In the genomic region with DNA sequence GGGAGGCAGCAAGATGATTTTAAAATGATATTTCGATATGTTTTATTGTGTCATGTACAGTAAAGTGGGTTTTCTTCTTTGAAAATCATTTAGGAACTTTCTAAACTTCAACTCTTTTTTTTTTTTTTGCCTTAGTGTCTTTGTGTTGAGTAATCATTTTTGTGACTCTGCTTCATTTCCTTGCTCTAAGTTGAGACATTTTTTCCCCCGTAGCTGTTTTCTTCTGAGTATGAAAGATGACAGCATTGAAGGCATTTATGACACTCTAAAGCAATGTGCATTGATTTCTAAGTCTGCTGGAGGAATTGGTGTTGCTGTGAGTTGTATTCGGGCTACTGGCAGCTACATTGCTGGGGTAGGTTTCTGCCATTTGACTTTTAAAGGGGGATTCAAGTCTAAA, we compare ENCODE assay signal across 2 cellular contexts.
TF ChIP-seq lines count a peak whose summit lies in the region.

No MANE protein-coding gene starts in this region.

TF ChIP-seq in SK-N-SH, 30 proteins besides CTCF, POLR2A, EP300 and RAD21 (continued from another document):
- TF ChIP-seq, protein P1, sequence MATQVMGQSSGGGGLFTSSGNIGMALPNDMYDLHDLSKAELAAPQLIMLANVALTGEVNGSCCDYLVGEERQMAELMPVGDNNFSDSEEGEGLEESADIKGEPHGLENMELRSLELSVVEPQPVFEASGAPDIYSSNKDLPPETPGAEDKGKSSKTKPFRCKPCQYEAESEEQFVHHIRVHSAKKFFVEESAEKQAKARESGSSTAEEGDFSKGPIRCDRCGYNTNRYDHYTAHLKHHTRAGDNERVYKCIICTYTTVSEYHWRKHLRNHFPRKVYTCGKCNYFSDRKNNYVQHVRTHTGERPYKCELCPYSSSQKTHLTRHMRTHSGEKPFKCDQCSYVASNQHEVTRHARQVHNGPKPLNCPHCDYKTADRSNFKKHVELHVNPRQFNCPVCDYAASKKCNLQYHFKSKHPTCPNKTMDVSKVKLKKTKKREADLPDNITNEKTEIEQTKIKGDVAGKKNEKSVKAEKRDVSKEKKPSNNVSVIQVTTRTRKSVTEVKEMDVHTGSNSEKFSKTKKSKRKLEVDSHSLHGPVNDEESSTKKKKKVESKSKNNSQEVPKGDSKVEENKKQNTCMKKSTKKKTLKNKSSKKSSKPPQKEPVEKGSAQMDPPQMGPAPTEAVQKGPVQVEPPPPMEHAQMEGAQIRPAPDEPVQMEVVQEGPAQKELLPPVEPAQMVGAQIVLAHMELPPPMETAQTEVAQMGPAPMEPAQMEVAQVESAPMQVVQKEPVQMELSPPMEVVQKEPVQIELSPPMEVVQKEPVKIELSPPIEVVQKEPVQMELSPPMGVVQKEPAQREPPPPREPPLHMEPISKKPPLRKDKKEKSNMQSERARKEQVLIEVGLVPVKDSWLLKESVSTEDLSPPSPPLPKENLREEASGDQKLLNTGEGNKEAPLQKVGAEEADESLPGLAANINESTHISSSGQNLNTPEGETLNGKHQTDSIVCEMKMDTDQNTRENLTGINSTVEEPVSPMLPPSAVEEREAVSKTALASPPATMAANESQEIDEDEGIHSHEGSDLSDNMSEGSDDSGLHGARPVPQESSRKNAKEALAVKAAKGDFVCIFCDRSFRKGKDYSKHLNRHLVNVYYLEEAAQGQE (IDR thresholded peaks at IDR 0.05; ENCODE audit: low read depth, low read length), result no peak

TF ChIP-seq in endothelial cell of umbilical vein, 7 proteins besides CTCF, POLR2A, EP300 and RAD21 (continued from another document):
- TF ChIP-seq, protein P2, sequence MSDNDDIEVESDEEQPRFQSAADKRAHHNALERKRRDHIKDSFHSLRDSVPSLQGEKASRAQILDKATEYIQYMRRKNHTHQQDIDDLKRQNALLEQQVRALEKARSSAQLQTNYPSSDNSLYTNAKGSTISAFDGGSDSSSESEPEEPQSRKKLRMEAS (IDR thresholded peaks at IDR 0.05; ENCODE audit: insufficient read depth, insufficient read length), result no peak
- TF ChIP-seq EZH2 (IDR thresholded peaks at IDR 0.05; ENCODE audit: borderline replicate concordance, low read depth, low read length, severe bottlenecking), result no peak
- TF ChIP-seq GATA2 (IDR thresholded peaks at IDR 0.05; ENCODE audit: insufficient read depth, insufficient read length, low read depth, low read length), result no peak
TF ChIP-seq in endothelial cell of umbilical vein: peak in this region for 0.
